Comparison of ENCODE assay signal across 29 cellular contexts in the genomic region with DNA sequence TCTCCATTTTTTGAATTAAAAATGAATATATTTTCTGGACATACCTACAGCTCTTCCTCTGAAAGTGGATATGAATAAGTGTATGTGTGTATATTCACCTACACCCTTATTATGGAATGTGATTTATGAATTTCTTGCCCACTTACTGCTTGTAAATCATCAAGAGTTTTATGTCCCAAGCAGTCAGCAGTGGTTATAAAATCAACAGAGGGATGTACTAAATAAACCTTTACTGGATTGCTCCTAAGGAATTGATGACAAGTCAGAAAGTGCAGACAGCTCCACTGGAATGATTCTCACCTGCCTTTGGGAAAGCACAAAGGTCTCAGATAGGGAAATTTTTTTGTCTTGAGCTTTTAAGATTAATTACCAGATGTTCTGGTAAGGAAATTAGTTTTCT. TPM values are rescaled to one million over a fixed set of nuclear protein-coding genes. Genes with fewer than 3 reads are reported as not detected.
"Had no signal": no experiment of that assay in that cellular context is flagged by ENCODE, and none has a peak within 500 bp of the region (broad histone marks: within the 10 kb centered on the region; RNA-seq: fewer than 3 reads in every experiment).

No MANE protein-coding gene starts in this region.

- H3K4me1 Mint-ChIP-seq: activated CD4-positive, alpha-beta T cell treated with anti-CD3 and anti-CD28 coated beads, Interleukin-2, amount 10 ng/mL, durations not matched to agents 7 days and 5 days; activated naive CD8-positive, alpha-beta T cell treated with anti-CD3 and anti-CD28 coated beads, Interleukin-2, amount 50 U/mL, for 24 hours had no signal

- H3K27ac ChIP-seq: ascending aorta, RWPE1, SJCRH30, VCaP had no signal

- H3K9me2 ChIP-seq: SK-N-SH had no signal

- DNase-seq: activated CD4-positive, alpha-beta memory T cell treated with anti-CD3 and anti-CD28 coated beads for 36 hours; activated CD4-positive, alpha-beta T cell treated with anti-CD3 and anti-CD28 coated beads, Interleukin-2, amount 10 ng/mL, durations not matched to agents 7 days and 5 days; activated CD4-positive, CD25-positive, alpha-beta regulatory T cell; activated CD8-positive, alpha-beta memory T cell treated with anti-CD3 and anti-CD28 coated beads for 24 hours; activated effector memory CD4-positive, alpha-beta T cell treated with anti-CD3 and anti-CD28 coated beads, Interleukin-2, amount 50 U/mL, for 16 hours; activated naive CD4-positive, alpha-beta T cell treated with Interleukin-2 at 50 U/mL for 16 hours; activated naive CD8-positive, alpha-beta T cell treated with anti-CD3 and anti-CD28 coated beads, Interleukin-2, amount 50 U/mL, for 24 hours; activated T-cell treated with anti-CD3 and anti-CD28 coated beads, Interleukin-2, amount 50 U/mL, for 4 hours; amniotic stem cell; body of pancreas; central memory CD4-positive, alpha-beta T cell; Karpas-422; NCI-H1048; NCI-H187 treated with DMSO at 0.1 percent for 48 hours; NCI-H2081 treated with DMSO at 0.1 percent for 48 hours; NCI-H446; NCI-H524 treated with DMSO at 0.1 percent for 48 hours; NCI-H774; Right ventricle myocardium superior; SJCRH30; SK-N-SH; T-helper 1 cell had no signal

- H3K27me3 ChIP-seq: ascending aorta, body of pancreas, SJCRH30 had no signal

- H3K9me3 ChIP-seq: ascending aorta, body of pancreas, SJCRH30 had no signal

- H3K4me3 Mint-ChIP-seq: activated CD4-positive, alpha-beta memory T cell treated with anti-CD3 and anti-CD28 coated beads for 36 hours; activated CD4-positive, alpha-beta T cell treated with anti-CD3 and anti-CD28 coated beads, Interleukin-2, amount 10 ng/mL, durations not matched to agents 7 days and 5 days; activated naive CD8-positive, alpha-beta T cell treated with anti-CD3 and anti-CD28 coated beads, Interleukin-2, amount 50 U/mL, for 24 hours; activated T-cell treated with anti-CD3 and anti-CD28 coated beads, Interleukin-2, amount 50 U/mL, for 4 hours had no signal

- H3K4me3 ChIP-seq: ascending aorta, body of pancreas, SJCRH30 had no signal

- H3K27ac Mint-ChIP-seq: activated CD4-positive, alpha-beta memory T cell treated with anti-CD3 and anti-CD28 coated beads for 36 hours; activated CD4-positive, alpha-beta T cell treated with anti-CD3 and anti-CD28 coated beads, Interleukin-2, amount 10 ng/mL, durations not matched to agents 7 days and 5 days; activated naive CD4-positive, alpha-beta T cell treated with anti-CD3 and anti-CD28 coated beads, Interleukin-2, amount 50 U/mL, for 72 hours; activated naive CD8-positive, alpha-beta T cell treated with anti-CD3 and anti-CD28 coated beads, Interleukin-2, amount 50 U/mL, for 24 hours had no signal

- H3K9ac ChIP-seq: SK-N-SH had no signal

- H3K36me3 ChIP-seq: ascending aorta, SJCRH30 had no signal

- H3K4me1 ChIP-seq: ascending aorta, SJCRH30 had no signal

- FAIRE-seq: bronchial epithelial cell had no signal

- ATAC-seq: activated naive CD4-positive, alpha-beta T cell treated with anti-CD3 and anti-CD28 coated beads, Interleukin-2, amount 50 U/mL, for 72 hours; activated naive CD8-positive, alpha-beta T cell treated with anti-CD3 and anti-CD28 coated beads, Interleukin-2, amount 50 U/mL, for 24 hours; activated T-cell treated with anti-CD3 and anti-CD28 coated beads, Interleukin-2, amount 50 U/mL, for 4 hours; body of pancreas; Panc1 had no signal

- H3K4me2 ChIP-seq: SK-N-SH had no signal

RNA-seq across cellular contexts. Expression of gene TMEM174, which starts 9.3 kb away (rescaled TPM):
- total RNA-seq: activated CD4-positive, alpha-beta memory T cell treated with anti-CD3 and anti-CD28 coated beads for 36 hours; activated CD4-positive, alpha-beta T cell treated with anti-CD3 and anti-CD28 coated beads, Interleukin-2, amount 10 ng/mL, durations not matched to agents 7 days and 5 days; activated naive CD4-positive, alpha-beta T cell treated with anti-CD3 and anti-CD28 coated beads, Interleukin-2, amount 50 U/mL, for 72 hours; activated T-cell treated with anti-CD3 and anti-CD28 coated beads, Interleukin-2, amount 50 U/mL, for 4 hours; ascending aorta; body of pancreas; bronchial epithelial cell; Right ventricle myocardium superior; SJCRH30; T-helper 2 cell treated with Interferon-gamma antibody and Interleukin-4, amounts not matched to agents 100 ng/mL and 5 ng/mL, for 36 hours had no signal
- polyA plus RNA-seq: SK-N-SH had no signal
